1 cellular context compared by ENCODE assay signal in the genomic region with DNA sequence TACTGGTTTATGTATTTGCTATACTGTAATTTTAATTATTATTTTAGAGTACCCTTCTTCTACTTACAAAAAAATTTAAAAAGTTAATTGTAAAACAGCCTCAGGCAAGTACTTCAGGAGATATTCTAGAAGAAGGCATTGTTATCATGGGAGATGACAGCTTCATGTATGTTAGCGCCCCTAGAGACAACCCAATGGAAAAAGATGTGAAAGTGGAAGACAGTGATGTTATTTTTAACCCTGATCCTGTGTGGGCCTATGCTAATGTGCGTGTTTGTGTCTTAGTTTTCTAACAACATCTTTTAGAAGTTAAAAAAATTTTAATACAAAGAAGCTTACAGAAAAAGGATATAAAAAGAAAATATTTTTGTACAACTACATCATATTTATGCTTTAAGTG.
TF ChIP-seq lines count a peak whose summit lies in the region.

No MANE protein-coding gene starts in this region.

TF ChIP-seq in HepG2, 621 proteins besides CTCF, POLR2A, EP300 and RAD21 (continued from another document):
- TF ChIP-seq, protein P1, sequence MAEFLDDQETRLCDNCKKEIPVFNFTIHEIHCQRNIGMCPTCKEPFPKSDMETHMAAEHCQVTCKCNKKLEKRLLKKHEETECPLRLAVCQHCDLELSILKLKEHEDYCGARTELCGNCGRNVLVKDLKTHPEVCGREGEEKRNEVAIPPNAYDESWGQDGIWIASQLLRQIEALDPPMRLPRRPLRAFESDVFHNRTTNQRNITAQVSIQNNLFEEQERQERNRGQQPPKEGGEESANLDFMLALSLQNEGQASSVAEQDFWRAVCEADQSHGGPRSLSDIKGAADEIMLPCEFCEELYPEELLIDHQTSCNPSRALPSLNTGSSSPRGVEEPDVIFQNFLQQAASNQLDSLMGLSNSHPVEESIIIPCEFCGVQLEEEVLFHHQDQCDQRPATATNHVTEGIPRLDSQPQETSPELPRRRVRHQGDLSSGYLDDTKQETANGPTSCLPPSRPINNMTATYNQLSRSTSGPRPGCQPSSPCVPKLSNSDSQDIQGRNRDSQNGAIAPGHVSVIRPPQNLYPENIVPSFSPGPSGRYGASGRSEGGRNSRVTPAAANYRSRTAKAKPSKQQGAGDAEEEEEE (CRISPR knock-in tag; IDR thresholded peaks at IDR 0.05; ENCODE audit: borderline replicate concordance) = no peak
